In the genomic region with DNA sequence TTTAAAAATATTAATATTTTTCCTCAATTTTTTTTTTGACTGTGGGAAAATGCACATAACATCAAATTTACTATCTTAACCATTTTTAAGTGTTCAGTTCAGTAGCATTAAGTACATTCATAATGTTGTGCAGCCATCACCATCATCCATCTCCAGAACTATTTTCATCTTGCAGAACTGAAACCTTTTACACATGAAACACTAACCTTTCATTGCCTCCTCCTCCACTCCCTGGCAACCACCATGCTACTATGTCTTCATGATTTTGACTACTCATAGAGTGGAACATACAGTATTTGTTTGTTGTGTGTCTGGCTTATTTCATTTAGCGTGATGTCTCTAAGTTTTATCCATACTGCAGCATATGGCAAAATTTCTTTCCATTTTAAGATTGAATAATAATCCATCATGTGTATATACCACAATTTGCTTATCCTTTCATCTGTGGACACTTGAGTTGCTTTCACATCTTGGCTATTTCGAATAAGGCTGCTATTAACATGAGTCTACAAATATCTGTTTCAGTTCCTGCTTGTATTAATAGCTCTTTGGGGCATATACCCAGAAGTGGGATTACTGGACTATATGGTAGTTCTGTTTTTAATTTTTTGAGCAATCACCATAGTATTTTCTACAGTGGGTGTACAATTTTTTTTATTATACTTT, we compare ENCODE assay signal across 16 cellular contexts.
DNase-seq lines count a peak whose midpoint lies in the region; ATAC-seq and TF ChIP-seq lines count a peak whose summit lies in the region.
"Had no signal": no experiment of that assay in that cellular context is flagged by ENCODE, and none has a peak within 500 bp of the region (broad histone marks: within the 10 kb centered on the region; RNA-seq: fewer than 3 reads in every experiment).

No MANE protein-coding gene starts in this region.

- peaks cover 30% of the 10 kb centered on the region for H3K9me3 Mint-ChIP-seq in activated CD4-positive, alpha-beta memory T cell treated with anti-CD3 and anti-CD28 coated beads for 36 hours

- no peaks in the 10 kb centered on the region for H3K27me3 Mint-ChIP-seq in activated CD4-positive, alpha-beta memory T cell treated with anti-CD3 and anti-CD28 coated beads for 36 hours

- no peak for TF ChIP-seq CTCF in upper lobe of right lung (IDR thresholded peaks at IDR 0.05)

- no peaks in the 10 kb centered on the region for H3K27me3 ChIP-seq in upper lobe of right lung
- H3K27me3 ChIP-seq: gastrocnemius medialis, ovary had no signal

- no peaks in the 10 kb centered on the region for H3K4me1 Mint-ChIP-seq in activated CD4-positive, alpha-beta memory T cell treated with anti-CD3 and anti-CD28 coated beads for 36 hours (ENCODE audit: low read depth)

- H3K27ac Mint-ChIP-seq in activated CD4-positive, alpha-beta memory T cell treated with anti-CD3 and anti-CD28 coated beads for 36 hours: no peak overlapping the region
- H3K27ac Mint-ChIP-seq: CD14-positive monocyte had no signal

- H3K36me3 Mint-ChIP-seq in activated CD4-positive, alpha-beta memory T cell treated with anti-CD3 and anti-CD28 coated beads for 36 hours: peaks cover 3% of the 10 kb centered on the region
- H3K36me3 Mint-ChIP-seq: CD14-positive monocyte had no signal

- no peak overlapping the region for H3K4me3 Mint-ChIP-seq in activated CD4-positive, alpha-beta memory T cell treated with anti-CD3 and anti-CD28 coated beads for 36 hours
- H3K4me3 Mint-ChIP-seq: CD14-positive monocyte had no signal

- DNase-seq in NOMO-1 (lab: John Stamatoyannopoulos, UW; ENCODE audit: unreplicated experiment in 2 of 2): peak; percentile 54 to 78
- DNase-seq in upper lobe of right lung: no peak
- no peak for DNase-seq in AML-193 (lab: John Stamatoyannopoulos, UW)
- DNase-seq in activated CD4-positive, alpha-beta memory T cell treated with anti-CD3 and anti-CD28 coated beads for 36 hours: no peak
- no peak for DNase-seq in NCI-H2081 (lab: John Stamatoyannopoulos, UW)
- DNase-seq: activated naive CD4-positive, alpha-beta T cell; cortex of kidney; gastrocnemius medialis; left ventricle myocardium superior; NCI-H2081 treated with DMSO at 0.1 percent for 48 hours; ovary; stimulated activated CD4-positive, alpha-beta T cell treated with anti-CD3 and anti-CD28 coated beads, Interleukin-2, amount 100 ng/mL, for 24 hours had no signal

- POLR2A ChIA-PET in activated CD4-positive, alpha-beta memory T cell treated with anti-CD3 and anti-CD28 coated beads for 36 hours (lab: Charles Lee): no interaction called here

- ATAC-seq in GM18858 (IDR thresholded peaks at IDR 0.05; ENCODE audit: unreplicated experiment) (peak; percentile 93), GM21515 (IDR thresholded peaks at IDR 0.05; ENCODE audit: unreplicated experiment) (peak; percentile 95), HG03066 (IDR thresholded peaks at IDR 0.05; ENCODE audit: low read depth, unreplicated experiment) (peak; percentile 91), upper lobe of right lung (no peak)
- ATAC-seq: gastrocnemius medialis, left ventricle myocardium superior had no signal

- H3K4me1 ChIP-seq in upper lobe of right lung: no peaks in the 10 kb centered on the region
- H3K4me1 ChIP-seq: gastrocnemius medialis had no signal

- no peak overlapping the region for H3K4me3 ChIP-seq in upper lobe of right lung
- H3K4me3 ChIP-seq: gastrocnemius medialis, ovary had no signal

- intact Hi-C loops in upper lobe of right lung (cut with DNase I): no loop called here
- intact Hi-C loops in activated CD4-positive, alpha-beta memory T cell treated with anti-CD3 and anti-CD28 coated beads for 36 hours (cut with micrococcal nuclease): no loop called here

- H3K27ac ChIP-seq in upper lobe of right lung: no peak overlapping the region
- H3K27ac ChIP-seq: gastrocnemius medialis, ovary had no signal

- H3K36me3 ChIP-seq in upper lobe of right lung: no peaks in the 10 kb centered on the region
- H3K36me3 ChIP-seq: gastrocnemius medialis, ovary had no signal

- no peaks in the 10 kb centered on the region for H3K9me3 ChIP-seq in upper lobe of right lung
- H3K9me3 ChIP-seq: gastrocnemius medialis, ovary had no signal

- CTCF ChIA-PET in activated CD4-positive, alpha-beta memory T cell treated with anti-CD3 and anti-CD28 coated beads for 36 hours (lab: Charles Lee): no interaction called here

Comparison
In these comparisons a context has a peak if more than half of its experiments do, and no peak if none do; other contexts are left out.
1. DNase-seq: peak in NOMO-1 (2 of 2); none in upper lobe of right lung (single experiment), AML-193 (0 of 2), activated CD4-positive, alpha-beta memory T cell treated with anti-CD3 and anti-CD28 coated beads for 36 hours (single experiment) and NCI-H2081 (0 of 2).